Comparison of ENCODE assay signal across 8 cellular contexts in the genomic region with DNA sequence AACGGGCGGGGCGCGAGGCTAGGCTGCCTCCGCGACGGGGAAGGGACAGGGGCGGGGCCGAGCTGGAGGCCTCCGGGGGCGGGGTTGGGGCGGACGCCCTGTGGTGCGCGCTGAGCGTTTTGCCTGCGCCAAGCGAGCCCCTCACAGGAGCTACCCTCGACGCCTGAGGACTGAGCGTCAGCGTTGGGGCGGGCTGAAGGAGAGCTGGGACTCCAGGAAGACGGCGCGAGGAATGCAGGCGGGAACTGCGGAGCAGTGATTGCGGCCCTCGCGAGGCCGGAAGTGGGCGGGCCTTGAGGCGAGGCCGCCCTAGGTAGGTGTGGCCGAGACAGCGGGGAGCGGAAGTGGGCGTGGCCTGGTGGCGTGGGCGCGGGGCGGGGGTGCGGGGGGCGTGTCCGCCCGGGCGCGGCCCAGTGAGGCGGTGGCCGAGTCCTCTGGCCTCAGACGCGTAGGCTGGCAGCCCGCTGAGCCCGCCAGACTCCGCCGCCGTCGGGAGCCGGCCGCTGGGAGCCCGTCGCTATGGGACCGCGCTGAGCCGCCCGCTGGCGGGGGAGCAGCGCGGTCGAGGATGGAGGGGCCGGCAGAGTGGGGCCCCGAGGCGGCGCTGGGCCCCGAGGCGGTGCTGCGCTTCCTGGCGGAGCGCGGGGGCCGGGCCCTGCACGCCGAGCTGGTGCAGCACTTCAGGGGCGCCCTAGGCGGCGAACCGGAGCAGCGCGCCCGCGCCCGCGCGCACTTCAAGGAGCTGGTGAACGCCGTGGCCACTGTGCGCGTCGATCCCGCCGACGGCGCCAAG. TPM values are rescaled to one million over a fixed set of nuclear protein-coding genes. Genes with fewer than 3 reads are reported as not detected.
DNase-seq lines count a peak whose midpoint lies in the region; ATAC-seq and TF ChIP-seq lines count a peak whose summit lies in the region.

A gene (minus strand): TSS at position 45 of the 793 bp plus-strand sequence. CDS start 139 bp downstream, outside the sequence.
A gene with protein sequence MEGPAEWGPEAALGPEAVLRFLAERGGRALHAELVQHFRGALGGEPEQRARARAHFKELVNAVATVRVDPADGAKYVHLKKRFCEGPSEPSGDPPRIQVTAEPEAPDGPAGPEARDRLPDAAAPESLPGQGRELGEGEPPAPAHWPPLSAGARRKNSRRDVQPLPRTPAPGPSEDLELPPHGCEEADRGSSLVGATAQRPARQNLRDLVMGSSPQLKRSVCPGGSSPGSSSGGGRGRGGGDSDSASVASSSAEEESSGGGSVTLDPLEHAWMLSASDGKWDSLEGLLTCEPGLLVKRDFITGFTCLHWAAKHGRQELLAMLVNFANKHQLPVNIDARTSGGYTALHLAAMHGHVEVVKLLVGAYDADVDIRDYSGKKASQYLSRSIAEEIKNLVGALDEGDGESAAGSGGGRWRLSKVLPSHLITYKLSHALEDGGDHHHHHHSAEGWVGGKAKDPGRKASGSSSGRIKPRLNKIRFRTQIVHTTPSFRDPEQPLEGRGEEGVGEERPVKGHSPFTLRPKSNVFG (plus strand): TSS at position 443 of the 793 bp plus-strand sequence. CDS start 126 bp downstream, at position 569.

- TF ChIP-seq POLR2A in transverse colon (IDR thresholded peaks at IDR 0.05), result peak; percentile 79

- H3K27ac ChIP-seq in transverse colon, result peak within 1 kb of the TSS; percentile 98 to 99 (median 98)

- no peak for TF ChIP-seq CTCF in transverse colon (IDR thresholded peaks at IDR 0.05)

- peaks cover 50% of the 10 kb centered on the region for H3K27me3 Mint-ChIP-seq in T-helper 17 cell

- in situ Hi-C loops in transverse colon (cut with MboI; ENCODE audit: low pct_ligation_motif_present in 1 of 4, low pct_unique_long_range_greater_than_20kb in 1 of 4, low sequenced_read_pairs in 3 of 4), result no loop called here

- H3K4me1 ChIP-seq in transverse colon, result peaks cover 15 to 65% (median 38%) of the 10 kb centered on the region in 4 donors

- H3K27me3 ChIP-seq in transverse colon, result no peaks in the 10 kb centered on the region

- peak; percentile 11 for TF ChIP-seq EP300 in transverse colon (IDR thresholded peaks at IDR 0.05; ENCODE audit: low read depth)

- 4% methylated on average over 54 of the region's 104 CpGs; no CpG with 5 or more reads in 1 of the 2 donors for WGBS in transverse colon (ENCODE audit: low coverage in 1 of 2), 2 donors

- H3K9me3 ChIP-seq in T-helper 17 cell (ENCODE audit: control insufficient read depth, low read length, poor library complexity, severe bottlenecking) (peaks cover 3% of the 10 kb centered on the region), transverse colon (no peaks in the 10 kb centered on the region)

- no peaks in the 10 kb centered on the region for H3K36me3 ChIP-seq in transverse colon

- H3K4me1 Mint-ChIP-seq in T-helper 17 cell, result peaks cover 8% of the 10 kb centered on the region

- peaks cover 2% of the 10 kb centered on the region for H3K36me3 Mint-ChIP-seq in T-helper 17 cell (ENCODE audit: low read depth)

- H3K27ac Mint-ChIP-seq in T-helper 17 cell, result no peak within 1 kb of the TSS

- H3K4me3 ChIP-seq in transverse colon, result peak within 1 kb of the TSS; percentile 53 to 82 (median 70)

- DNase-seq in DMS 273 (lab: John Stamatoyannopoulos, UW; ENCODE audit: unreplicated experiment) (peak; percentile 99), M059J (ENCODE audit: low read depth) (peak; percentile 98), T-helper 17 cell (peak; percentile 63 to 82 (median 80)), amygdala (lab: John Stamatoyannopoulos, UW) (peak; percentile 28 to 96 (median 89)), left ventricle myocardium superior (peak; percentile 98), posterior vena cava (ENCODE audit: low spot score) (peak; percentile 99), transverse colon (peak; percentile 96)

- peak within 1 kb of the TSS; percentile 89 for H3K4me3 Mint-ChIP-seq in T-helper 17 cell

- ATAC-seq in GM21786 (IDR thresholded peaks at IDR 0.05; ENCODE audit: unreplicated experiment), result peak; percentile 80
- ATAC-seq in T-helper 17 cell, result peak; percentile 91
- ATAC-seq in left ventricle myocardium superior, result peak; percentile 96

- intact Hi-C loops in left ventricle myocardium superior (cut with micrococcal nuclease), result no loop called here
- intact Hi-C loops in posterior vena cava (cut with DNase I), result loop anchor here in 1 of 2 donors (10.0 kb wide), 1 partner anchor 69 kb away; no protein-coding TSS in a partner anchor
- intact Hi-C loops in transverse colon (cut with DNase I; ENCODE audit: low total_unique reads), result loop anchor here (5.0 kb wide), 1 partner anchor 78 kb away; no protein-coding TSS in a partner anchor

RNA-seq across cellular contexts. Expression of the first gene that starts in this region (rescaled TPM):
- total RNA-seq in M059J (2014; rRNA removed; shearing (Covaris generic)), result 47.0 and 74.5 TPM in 2 replicates
- total RNA-seq in T-helper 17 cell, result 1 to 10 TPM; 3.9 to 6.2 TPM
- total RNA-seq in left ventricle myocardium superior, result 46.8 TPM
- total RNA-seq in posterior vena cava, result 100 to 1,000 TPM in 1 of 2 donors, 10 to 100 TPM in 1; 88.3 to 115 TPM
- total RNA-seq in transverse colon, result 100 to 1,000 TPM in 2 of 4 donors, 10 to 100 TPM in 2; 39.6 to 151 (median 106) TPM

RNA-seq across cellular contexts. Expression of the second gene that starts in this region (rescaled TPM):
- total RNA-seq in M059J (2014; rRNA removed; shearing (Covaris generic)), result 7.5 and 11.4 TPM in 2 replicates
- total RNA-seq in T-helper 17 cell (1 to 10 TPM; 1.1 to 1.3 TPM), left ventricle myocardium superior (2.5 TPM), posterior vena cava (10 to 100 TPM in 1 of 2 donors, 1 to 10 TPM in 1; 8.8 to 12.2 TPM), transverse colon (10 to 100 TPM; 40.6 to 99.5 (median 57.3) TPM)

Comparison
In these comparisons a context has a peak if more than half of its experiments do, and no peak if none do; other contexts are left out.
1. Peak in every context shown above with its lines: DNase-seq, ATAC-seq, H3K4me3 ChIP-seq and H3K27ac ChIP-seq.